In the genomic region with DNA sequence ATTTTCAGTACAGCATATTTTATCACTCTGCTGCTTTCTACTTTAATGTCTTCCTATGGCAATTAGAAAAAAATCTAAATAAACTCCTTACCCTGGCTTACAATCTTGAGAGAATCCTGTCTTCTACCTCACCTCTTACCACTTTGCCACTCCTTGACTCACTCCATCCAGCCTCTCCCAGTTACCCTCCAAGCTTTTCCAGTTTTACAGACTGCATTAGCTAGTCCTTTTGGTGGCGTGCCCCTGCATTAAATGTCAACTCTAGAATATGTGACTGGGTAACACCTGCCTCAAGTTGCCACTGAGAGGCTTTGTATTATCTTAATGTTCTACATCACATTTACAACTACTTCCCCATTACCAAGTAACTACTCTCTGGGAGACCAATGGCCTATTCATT, we compare ENCODE assay signal across 1 cellular context.
TF ChIP-seq lines count a peak whose summit lies in the region.

No MANE protein-coding gene starts in this region.

TF ChIP-seq in GM23338, 12 proteins besides CTCF, POLR2A, EP300 and RAD21 (continued from another document):
- TF ChIP-seq ZNF114 (CRISPR knock-in tag; IDR thresholded peaks at IDR 0.05) = no peak
- TF ChIP-seq CREB1 (CRISPR knock-in tag; IDR thresholded peaks at IDR 0.05; ENCODE audit: low read depth) = no peak
- TF ChIP-seq, protein P1, sequence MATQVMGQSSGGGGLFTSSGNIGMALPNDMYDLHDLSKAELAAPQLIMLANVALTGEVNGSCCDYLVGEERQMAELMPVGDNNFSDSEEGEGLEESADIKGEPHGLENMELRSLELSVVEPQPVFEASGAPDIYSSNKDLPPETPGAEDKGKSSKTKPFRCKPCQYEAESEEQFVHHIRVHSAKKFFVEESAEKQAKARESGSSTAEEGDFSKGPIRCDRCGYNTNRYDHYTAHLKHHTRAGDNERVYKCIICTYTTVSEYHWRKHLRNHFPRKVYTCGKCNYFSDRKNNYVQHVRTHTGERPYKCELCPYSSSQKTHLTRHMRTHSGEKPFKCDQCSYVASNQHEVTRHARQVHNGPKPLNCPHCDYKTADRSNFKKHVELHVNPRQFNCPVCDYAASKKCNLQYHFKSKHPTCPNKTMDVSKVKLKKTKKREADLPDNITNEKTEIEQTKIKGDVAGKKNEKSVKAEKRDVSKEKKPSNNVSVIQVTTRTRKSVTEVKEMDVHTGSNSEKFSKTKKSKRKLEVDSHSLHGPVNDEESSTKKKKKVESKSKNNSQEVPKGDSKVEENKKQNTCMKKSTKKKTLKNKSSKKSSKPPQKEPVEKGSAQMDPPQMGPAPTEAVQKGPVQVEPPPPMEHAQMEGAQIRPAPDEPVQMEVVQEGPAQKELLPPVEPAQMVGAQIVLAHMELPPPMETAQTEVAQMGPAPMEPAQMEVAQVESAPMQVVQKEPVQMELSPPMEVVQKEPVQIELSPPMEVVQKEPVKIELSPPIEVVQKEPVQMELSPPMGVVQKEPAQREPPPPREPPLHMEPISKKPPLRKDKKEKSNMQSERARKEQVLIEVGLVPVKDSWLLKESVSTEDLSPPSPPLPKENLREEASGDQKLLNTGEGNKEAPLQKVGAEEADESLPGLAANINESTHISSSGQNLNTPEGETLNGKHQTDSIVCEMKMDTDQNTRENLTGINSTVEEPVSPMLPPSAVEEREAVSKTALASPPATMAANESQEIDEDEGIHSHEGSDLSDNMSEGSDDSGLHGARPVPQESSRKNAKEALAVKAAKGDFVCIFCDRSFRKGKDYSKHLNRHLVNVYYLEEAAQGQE (IDR thresholded peaks at IDR 0.05; ENCODE audit: unreplicated experiment) = no peak
- no peak for TF ChIP-seq NANOG (IDR thresholded peaks at IDR 0.05; ENCODE audit: borderline replicate concordance)
